18 cellular contexts compared by ENCODE assay signal in the genomic region with DNA sequence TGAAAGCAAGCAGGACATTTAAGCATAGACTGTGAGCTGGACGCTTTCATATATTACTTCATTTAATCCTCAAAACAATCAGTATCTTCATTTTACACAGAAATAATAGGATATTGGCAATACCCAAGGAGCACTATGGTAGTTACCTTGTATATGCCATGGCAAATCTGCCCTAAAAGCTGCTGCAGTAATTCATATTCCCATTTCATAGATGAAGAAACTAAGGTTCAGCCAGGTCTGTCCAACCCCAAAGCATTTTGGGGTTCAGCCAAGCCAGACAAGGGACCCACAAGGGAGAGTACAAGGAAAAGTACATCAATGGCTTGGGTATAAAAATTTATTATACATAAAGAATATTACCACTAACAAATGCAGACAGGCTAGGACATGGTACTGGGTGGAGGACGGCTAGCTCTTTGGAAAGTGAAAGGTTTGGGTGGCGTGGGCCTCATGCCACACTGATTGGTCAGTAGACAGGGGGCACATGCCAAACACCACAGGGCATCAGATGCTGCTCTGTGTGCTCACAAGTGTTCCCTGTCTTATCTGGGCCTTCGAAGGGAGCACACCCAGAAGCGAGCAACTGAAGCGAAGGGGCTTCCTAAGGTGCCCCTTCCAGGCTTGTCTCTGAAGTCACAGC. TPM values are rescaled to one million over a fixed set of nuclear protein-coding genes. Genes with fewer than 3 reads are reported as not detected.
DNase-seq lines count a peak whose midpoint lies in the region; ATAC-seq, FAIRE-seq and TF ChIP-seq lines count a peak whose summit lies in the region.
"Had no signal": no experiment of that assay in that cellular context is flagged by ENCODE, and none has a peak within 500 bp of the region (broad histone marks: within the 10 kb centered on the region; RNA-seq: fewer than 3 reads in every experiment).

No MANE protein-coding gene starts in this region.

- H3K36me3 Mint-ChIP-seq in CD4-positive, alpha-beta memory T cell, result peaks cover 59 to 62% of the 10 kb centered on the region in 2 donors
- H3K36me3 Mint-ChIP-seq in activated CD8-positive, alpha-beta memory T cell treated with anti-CD3 and anti-CD28 coated beads, Interleukin-2, amount 10 ng/mL, durations not matched to agents 7 days and 5 days, result peaks cover 75% of the 10 kb centered on the region
- H3K36me3 Mint-ChIP-seq in naive thymus-derived CD4-positive, alpha-beta T cell, result peaks cover 25 to 66% (median 53%) of the 10 kb centered on the region in 5 donors

- H3K36me3 ChIP-seq in CD4-positive, alpha-beta memory T cell (ENCODE audit: insufficient read depth, low read length), result peaks cover 24% of the 10 kb centered on the region
- peaks cover 10 to 65% (median 16%) of the 10 kb centered on the region in 3 experiments for H3K36me3 ChIP-seq in naive thymus-derived CD4-positive, alpha-beta T cell (ENCODE audit: control insufficient read depth in 2 of 3, insufficient read depth in 3 of 3, low read length in 3 of 3)
- peaks cover 72% of the 10 kb centered on the region for H3K36me3 ChIP-seq in lower lobe of right lung

- FAIRE-seq in GM18507 (lab: Jason Lieb, UNC), result peak; percentile 36
- FAIRE-seq: astrocyte, colon had no signal

- H3K27me3 ChIP-seq in CD4-positive, alpha-beta memory T cell (ENCODE audit: insufficient read depth, low read length), result no peaks in the 10 kb centered on the region
- no peaks in the 10 kb centered on the region for H3K27me3 ChIP-seq in naive thymus-derived CD4-positive, alpha-beta T cell (ENCODE audit: control insufficient read depth in 2 of 2, insufficient read depth in 2 of 2, low read length in 2 of 2)
- H3K27me3 ChIP-seq in lower lobe of right lung (ENCODE audit: low read depth), result no peaks in the 10 kb centered on the region
- H3K27me3 ChIP-seq: gastroesophageal sphincter, suprapubic skin had no signal

- no peaks in the 10 kb centered on the region for H3K9me3 ChIP-seq in CD4-positive, alpha-beta memory T cell (ENCODE audit: control insufficient read depth in 1 of 2, low read length in 2 of 2)
- peaks cover 0 to 7% (median 0%) of the 10 kb centered on the region in 3 experiments for H3K9me3 ChIP-seq in naive thymus-derived CD4-positive, alpha-beta T cell (ENCODE audit: control insufficient read depth in 2 of 3, low read length in 3 of 3)
- no peaks in the 10 kb centered on the region for H3K9me3 ChIP-seq in lower lobe of right lung
- H3K9me3 ChIP-seq: gastroesophageal sphincter, suprapubic skin had no signal

- peaks cover 49% of the 10 kb centered on the region for H3K4me1 ChIP-seq in CD4-positive, alpha-beta memory T cell (ENCODE audit: insufficient read depth, low read length)
- H3K4me1 ChIP-seq in naive thymus-derived CD4-positive, alpha-beta T cell (ENCODE audit: control insufficient read depth in 2 of 2, insufficient read depth in 2 of 2, low read length in 2 of 2), result peaks cover 23 to 33% of the 10 kb centered on the region in 2 donors
- peaks cover 10% of the 10 kb centered on the region for H3K4me1 ChIP-seq in lower lobe of right lung
- H3K4me1 ChIP-seq: gastroesophageal sphincter had no signal

- ATAC-seq in activated CD8-positive, alpha-beta memory T cell treated with anti-CD3 and anti-CD28 coated beads, Interleukin-2, amount 10 ng/mL, durations not matched to agents 7 days and 5 days, result no peak
- ATAC-seq in naive thymus-derived CD4-positive, alpha-beta T cell, result no peak
- no peak for ATAC-seq in lower lobe of right lung
- ATAC-seq: gastroesophageal sphincter, HCT116 had no signal

- no peaks in the 10 kb centered on the region for H3K27me3 Mint-ChIP-seq in CD4-positive, alpha-beta memory T cell
- H3K27me3 Mint-ChIP-seq in activated CD8-positive, alpha-beta memory T cell treated with anti-CD3 and anti-CD28 coated beads, Interleukin-2, amount 10 ng/mL, durations not matched to agents 7 days and 5 days, result no peaks in the 10 kb centered on the region
- no peaks in the 10 kb centered on the region for H3K27me3 Mint-ChIP-seq in naive thymus-derived CD4-positive, alpha-beta T cell

- intact Hi-C loops in CD4-positive, alpha-beta memory T cell (cut with micrococcal nuclease), result no loop called here
- intact Hi-C loops in naive thymus-derived CD4-positive, alpha-beta T cell (cut with micrococcal nuclease), result loop anchor here in 1 of 2 donors (1.0 kb wide), 1 partner anchor 112 kb away; a partner anchor contains a TSS
- intact Hi-C loops in lower lobe of right lung (cut with DNase I), result no loop called here

- no peak overlapping the region for H3K4me3 ChIP-seq in CD4-positive, alpha-beta memory T cell (ENCODE audit: low read length in 2 of 2)
- no peak overlapping the region for H3K4me3 ChIP-seq in naive thymus-derived CD4-positive, alpha-beta T cell (ENCODE audit: low read length)
- H3K4me3 ChIP-seq in lower lobe of right lung, result no peak overlapping the region
- H3K4me3 ChIP-seq: gastroesophageal sphincter, lung, suprapubic skin had no signal

- no peak for TF ChIP-seq CTCF in lower lobe of right lung (IDR thresholded peaks at IDR 0.05)

- no peak overlapping the region for H3K27ac ChIP-seq in CD4-positive, alpha-beta memory T cell (ENCODE audit: low read depth, low read length)
- H3K27ac ChIP-seq in naive thymus-derived CD4-positive, alpha-beta T cell (ENCODE audit: low read depth, low read length), result no peak overlapping the region
- no peak overlapping the region for H3K27ac ChIP-seq in lower lobe of right lung
- H3K27ac ChIP-seq: gastroesophageal sphincter, suprapubic skin, WERI-Rb-1 had no signal

- CTCF ChIA-PET in CD4-positive, alpha-beta memory T cell (lab: Charles Lee; ENCODE audit: partially characterized antibody), result interaction anchor here (0.8 to 1.7 kb wide), 2 partner anchors 9 to 111 kb away, joined by 3 to 9 read pairs; a partner anchor contains a TSS
- CTCF ChIA-PET in activated CD8-positive, alpha-beta memory T cell treated with anti-CD3 and anti-CD28 coated beads, Interleukin-2, amount 10 ng/mL, durations not matched to agents 7 days and 5 days (lab: Charles Lee), result interaction anchor here (1.1 to 3.9 kb wide), 3 partner anchors 8 to 109 kb away, joined by 5 to 21 read pairs (median 5); no protein-coding TSS in a partner anchor
- CTCF ChIA-PET in naive thymus-derived CD4-positive, alpha-beta T cell (lab: Charles Lee), result interaction anchor here (1.4 to 2.0 kb wide), 2 partner anchors 8 to 109 kb away, joined by 4 read pairs; no protein-coding TSS in a partner anchor

- peaks cover 29 to 47% (median 41%) of the 10 kb centered on the region in 4 donors for H3K4me1 Mint-ChIP-seq in CD4-positive, alpha-beta memory T cell
- H3K4me1 Mint-ChIP-seq in activated CD8-positive, alpha-beta memory T cell treated with anti-CD3 and anti-CD28 coated beads, Interleukin-2, amount 10 ng/mL, durations not matched to agents 7 days and 5 days, result peaks cover 51% of the 10 kb centered on the region
- H3K4me1 Mint-ChIP-seq in naive thymus-derived CD4-positive, alpha-beta T cell, result peaks cover 24 to 51% (median 43%) of the 10 kb centered on the region in 7 donors

- peak overlapping the region; percentile 10 to 92 (median 70) for H3K27ac Mint-ChIP-seq in CD4-positive, alpha-beta memory T cell
- peak overlapping the region; percentile 97 for H3K27ac Mint-ChIP-seq in activated CD8-positive, alpha-beta memory T cell treated with anti-CD3 and anti-CD28 coated beads, Interleukin-2, amount 10 ng/mL, durations not matched to agents 7 days and 5 days
- peak overlapping the region; percentile 53 to 89 (median 76) for H3K27ac Mint-ChIP-seq in naive thymus-derived CD4-positive, alpha-beta T cell

- DNase-seq in CD4-positive, alpha-beta memory T cell, result no peak
- DNase-seq in GM18507 (ENCODE audit: extremely low spot score, insufficient read length, low read depth) (no peak), Kasumi-1 (lab: John Stamatoyannopoulos, UW) (no peak), DMS53 treated with DMSO at 0.1 percent for 48 hours (lab: John Stamatoyannopoulos, UW; ENCODE audit: unreplicated experiment) (no peak), lower lobe of right lung (no peak)
- DNase-seq in activated CD8-positive, alpha-beta memory T cell treated with anti-CD3 and anti-CD28 coated beads, Interleukin-2, amount 10 ng/mL, durations not matched to agents 7 days and 5 days, result no peak
- no peak for DNase-seq in naive thymus-derived CD4-positive, alpha-beta T cell
- DNase-seq: activated T-cell treated with anti-CD3 and anti-CD28 coated beads, Interleukin-2, amount 50 U/mL, for 4 hours; NCI-H748 treated with DMSO at 0.1 percent for 48 hours; RPMI8226; WERI-Rb-1 had no signal

- peak overlapping the region; percentile 26 to 72 (median 61) for H3K4me3 Mint-ChIP-seq in CD4-positive, alpha-beta memory T cell
- H3K4me3 Mint-ChIP-seq in activated CD8-positive, alpha-beta memory T cell treated with anti-CD3 and anti-CD28 coated beads, Interleukin-2, amount 10 ng/mL, durations not matched to agents 7 days and 5 days, result peak overlapping the region; percentile 55
- H3K4me3 Mint-ChIP-seq in naive thymus-derived CD4-positive, alpha-beta T cell, result peak overlapping the region in 9 of 10 donors; percentile 49 to 86 (median 58)
- H3K4me3 Mint-ChIP-seq: neural crest cell had no signal

- POLR2A ChIA-PET in CD4-positive, alpha-beta memory T cell (lab: Charles Lee; ENCODE audit: partially characterized antibody), result interaction anchor here (1.1 to 2.0 kb wide), 5 partner anchors 8 to 112 kb away, joined by 4 to 9 read pairs (median 7); a partner anchor contains a TSS
- POLR2A ChIA-PET in naive thymus-derived CD4-positive, alpha-beta T cell (lab: Charles Lee), result no interaction called here

- H3K9me3 Mint-ChIP-seq in CD4-positive, alpha-beta memory T cell, result peaks cover 0 to 14% (median 7%) of the 10 kb centered on the region in 8 donors
- H3K9me3 Mint-ChIP-seq in activated CD8-positive, alpha-beta memory T cell treated with anti-CD3 and anti-CD28 coated beads, Interleukin-2, amount 10 ng/mL, durations not matched to agents 7 days and 5 days (ENCODE audit: low read depth), result peaks cover 6% of the 10 kb centered on the region
- H3K9me3 Mint-ChIP-seq in naive thymus-derived CD4-positive, alpha-beta T cell, result peaks cover 0 to 11% (median 5%) of the 10 kb centered on the region in 11 donors
- H3K9me3 Mint-ChIP-seq: neural crest cell had no signal

RNA-seq across cellular contexts. Expression of a gene that starts 23.9 kb away (rescaled TPM):
- 1 to 10 TPM; 1.2 to 1.7 TPM for total RNA-seq in CD4-positive, alpha-beta memory T cell
- under 1 TPM; 0.25 to 0.57 TPM for polyA plus RNA-seq in CD4-positive, alpha-beta memory T cell
- under 1 TPM; 0.20 to 0.30 TPM for total RNA-seq in activated CD8-positive, alpha-beta memory T cell treated with anti-CD3 and anti-CD28 coated beads, Interleukin-2, amount 10 ng/mL, durations not matched to agents 7 days and 5 days
- total RNA-seq in naive thymus-derived CD4-positive, alpha-beta T cell, result 10 to 100 TPM in 1 of 5 experiments, 1 to 10 TPM in 3, under 1 TPM in 1; 0.31 to 21.2 (median 1.2) TPM
- 1 to 10 TPM in 1 of 2 donors, under 1 TPM in 1; 0.51 to 2.0 TPM for polyA plus RNA-seq in naive thymus-derived CD4-positive, alpha-beta T cell
- 52.8 TPM for total RNA-seq in lower lobe of right lung

RNA-seq across cellular contexts. Expression of a gene that starts 32.5 kb away (rescaled TPM):
- total RNA-seq in CD4-positive, alpha-beta memory T cell, result 10 to 100 TPM; 71.5 to 78.1 TPM
- 100 to 1,000 TPM; 148 to 199 TPM for polyA plus RNA-seq in CD4-positive, alpha-beta memory T cell
- 100 to 1,000 TPM; 103 to 114 TPM for total RNA-seq in activated CD8-positive, alpha-beta memory T cell treated with anti-CD3 and anti-CD28 coated beads, Interleukin-2, amount 10 ng/mL, durations not matched to agents 7 days and 5 days
- 100 to 1,000 TPM in 1 of 5 experiments, 10 to 100 TPM in 4; 54.2 to 102 (median 69.6) TPM for total RNA-seq in naive thymus-derived CD4-positive, alpha-beta T cell
- 100 to 1,000 TPM; 148 to 174 TPM for polyA plus RNA-seq in naive thymus-derived CD4-positive, alpha-beta T cell
- total RNA-seq in lower lobe of right lung, result 68.9 TPM

RNA-seq across cellular contexts. Expression of a gene that starts 35.6 kb away (rescaled TPM):
- total RNA-seq in CD4-positive, alpha-beta memory T cell, result 100 to 1,000 TPM; 111 TPM
- polyA plus RNA-seq in CD4-positive, alpha-beta memory T cell, result 100 to 1,000 TPM; 383 to 743 TPM
- 100 to 1,000 TPM; 175 to 182 TPM for total RNA-seq in activated CD8-positive, alpha-beta memory T cell treated with anti-CD3 and anti-CD28 coated beads, Interleukin-2, amount 10 ng/mL, durations not matched to agents 7 days and 5 days
- total RNA-seq in naive thymus-derived CD4-positive, alpha-beta T cell, result 100 to 1,000 TPM in 4 of 5 experiments, 10 to 100 TPM in 1; 68.2 to 158 (median 104) TPM
- 100 to 1,000 TPM; 541 to 640 TPM for polyA plus RNA-seq in naive thymus-derived CD4-positive, alpha-beta T cell
- 109 TPM for total RNA-seq in lower lobe of right lung

RNA-seq across cellular contexts. Expression of a gene that starts 59.0 kb away (rescaled TPM):
- 1 to 10 TPM; 5.7 to 6.4 TPM for total RNA-seq in CD4-positive, alpha-beta memory T cell
- 1 to 10 TPM; 3.5 to 7.6 TPM for polyA plus RNA-seq in CD4-positive, alpha-beta memory T cell
- 10 to 100 TPM; 14.2 to 21.5 TPM for total RNA-seq in activated CD8-positive, alpha-beta memory T cell treated with anti-CD3 and anti-CD28 coated beads, Interleukin-2, amount 10 ng/mL, durations not matched to agents 7 days and 5 days
- 10 to 100 TPM in 3 of 5 experiments, 1 to 10 TPM in 2; 4.5 to 50.7 (median 11.8) TPM for total RNA-seq in naive thymus-derived CD4-positive, alpha-beta T cell
- 1 to 10 TPM; 2.3 to 4.6 TPM for polyA plus RNA-seq in naive thymus-derived CD4-positive, alpha-beta T cell
- total RNA-seq in lower lobe of right lung, result 13.1 TPM
